Comparison of ENCODE assay signal across 14 cellular contexts in the genomic region with DNA sequence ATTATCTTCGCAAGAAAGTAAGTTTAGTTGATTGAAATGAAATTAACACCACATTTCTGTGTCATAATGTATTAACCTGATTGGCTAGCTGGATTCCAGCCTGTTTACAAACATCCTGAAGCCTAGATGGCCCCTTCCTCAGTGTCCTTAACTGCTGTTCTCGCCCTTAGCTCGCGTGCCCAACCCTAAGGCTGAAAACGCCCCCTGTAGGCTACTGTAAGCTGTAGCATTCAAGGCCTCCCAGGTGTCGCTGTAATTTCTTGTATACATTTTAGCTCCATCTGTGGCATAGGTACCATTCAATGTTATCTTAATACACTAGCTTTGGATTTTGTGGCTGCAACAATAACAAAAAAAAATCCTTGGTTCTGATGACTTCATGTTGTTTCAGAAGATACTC.
DNase-seq lines count a peak whose midpoint lies in the region; ATAC-seq and TF ChIP-seq lines count a peak whose summit lies in the region.
"Had no signal": no experiment of that assay in that cellular context is flagged by ENCODE, and none has a peak within 500 bp of the region (broad histone marks: within the 10 kb centered on the region; RNA-seq: fewer than 3 reads in every experiment).

No MANE protein-coding gene starts in this region.

- in situ Hi-C loops in HAP-1 (cut with MboI; ENCODE audit: low sequenced_read_pairs), result no loop called here
- in situ Hi-C loops in Panc1 (cut with HindIII; ENCODE audit: low pct_unique_long_range_greater_than_20kb, low sequenced_read_pairs), result no loop called here

- H3K4me3 ChIP-seq in HAP-1, result no peak overlapping the region
- no peak overlapping the region for H3K4me3 ChIP-seq in Panc1 (ENCODE audit: low read depth in 2 of 2, low read length in 2 of 2)
- no peak overlapping the region for H3K4me3 ChIP-seq in kidney epithelial cell (ENCODE audit: low read depth, low read length)
- H3K4me3 ChIP-seq in esophagus muscularis mucosa, result no peak overlapping the region
- no peak overlapping the region for H3K4me3 ChIP-seq in ovary
- H3K4me3 ChIP-seq: SJSA1, testis had no signal

- TF ChIP-seq EP300 in esophagus muscularis mucosa (IDR thresholded peaks at IDR 0.05), result no peak
- no peak for TF ChIP-seq EP300 in ovary (IDR thresholded peaks at IDR 0.05)

- H3K4me1 ChIP-seq in HAP-1 (no peaks in the 10 kb centered on the region), Panc1 (ENCODE audit: control insufficient read depth, insufficient read depth, low read length) (no peaks in the 10 kb centered on the region), esophagus muscularis mucosa (no peaks in the 10 kb centered on the region), ovary (ENCODE audit: insufficient read depth) (no peaks in the 10 kb centered on the region)
- H3K4me1 ChIP-seq: SJSA1, testis had no signal

- H3K9me3 ChIP-seq in HAP-1 (no peaks in the 10 kb centered on the region), Panc1 (ENCODE audit: control insufficient read depth, insufficient read depth, low read depth, low read length) (no peaks in the 10 kb centered on the region), esophagus muscularis mucosa (no peaks in the 10 kb centered on the region), ovary (no peaks in the 10 kb centered on the region)
- H3K9me3 ChIP-seq: neutrophil, testis had no signal

- CTCF ChIA-PET in Panc1 (lab: Charles Lee), result interaction anchor here (0.7 to 1.6 kb wide), 2 partner anchors 12 to 307 kb away, joined by 4 to 5 read pairs; no protein-coding TSS in a partner anchor

- intact Hi-C loops in Panc1 (cut with micrococcal nuclease; ENCODE audit: unreplicated experiment), result no loop called here
- intact Hi-C loops in esophagus muscularis mucosa (cut with DNase I), result no loop called here
- intact Hi-C loops in ovary (cut with DNase I), result no loop called here

- peak; percentile 74 for TF ChIP-seq CTCF in Panc1 (IDR thresholded peaks at IDR 0.05)
- TF ChIP-seq CTCF in kidney epithelial cell (IDR thresholded peaks at IDR 0.05; ENCODE audit: insufficient read depth, low read length, poor library complexity, severe bottlenecking), result peak; percentile 23
- no peak for TF ChIP-seq CTCF in esophagus muscularis mucosa (IDR thresholded peaks at IDR 0.05)
- TF ChIP-seq CTCF in ovary (IDR thresholded peaks at IDR 0.05), result no peak

- 86% methylated on average over 6 of the region's 6 CpGs for WGBS in esophagus muscularis mucosa
- WGBS in ovary, 3 donors, result 88 to 93% (median 91%) methylated on average over 6 of the region's 6 CpGs

- H3K36me3 ChIP-seq in HAP-1 (replicated peaks), result no peaks in the 10 kb centered on the region
- no peaks in the 10 kb centered on the region for H3K36me3 ChIP-seq in Panc1 (ENCODE audit: control insufficient read depth, insufficient read depth, low read length)
- no peaks in the 10 kb centered on the region for H3K36me3 ChIP-seq in kidney epithelial cell (ENCODE audit: control insufficient read depth, insufficient read depth, low read length)
- no peaks in the 10 kb centered on the region for H3K36me3 ChIP-seq in esophagus muscularis mucosa
- H3K36me3 ChIP-seq in ovary, result no peaks in the 10 kb centered on the region
- H3K36me3 ChIP-seq: neutrophil, SJSA1 had no signal

- ATAC-seq in Panc1 (no peak; the same call in 1 of the 2 replicates), HG02678 (IDR thresholded peaks at IDR 0.05; ENCODE audit: unreplicated experiment) (no peak), HG03521 (IDR thresholded peaks at IDR 0.05; ENCODE audit: unreplicated experiment) (no peak)
- ATAC-seq: effector memory CD8-positive, alpha-beta T cell had no signal

- TF ChIP-seq POLR2A in esophagus muscularis mucosa (IDR thresholded peaks at IDR 0.05; ENCODE audit: low read depth) (no peak), ovary (IDR thresholded peaks at IDR 0.05) (no peak)

- H3K27me3 ChIP-seq in HAP-1 (ENCODE audit: low read depth), result no peaks in the 10 kb centered on the region
- no peaks in the 10 kb centered on the region for H3K27me3 ChIP-seq in Panc1 (ENCODE audit: control insufficient read depth, insufficient read depth, low read length)
- H3K27me3 ChIP-seq in kidney epithelial cell (ENCODE audit: control insufficient read depth, insufficient read depth, low read length), result no peaks in the 10 kb centered on the region
- H3K27me3 ChIP-seq in esophagus muscularis mucosa, result no peaks in the 10 kb centered on the region
- no peaks in the 10 kb centered on the region for H3K27me3 ChIP-seq in ovary
- H3K27me3 ChIP-seq: neutrophil, SJSA1, testis had no signal

- POLR2A ChIA-PET in Panc1 (lab: Charles Lee), result no interaction called here

- DNase-seq in ELR (ENCODE audit: low read depth) (peak; percentile 10), HAP-1 (ENCODE audit: low spot score in 2 of 2) (peak; percentile 4 to 24), Panc1 (ENCODE audit: low read depth, low spot score) (no peak), kidney epithelial cell (ENCODE audit: low read depth) (no peak), esophagus muscularis mucosa (ENCODE audit: extremely low spot score) (no peak), ovary (no peak)
- DNase-seq: activated naive CD8-positive, alpha-beta T cell treated with anti-CD3 and anti-CD28 coated beads, Interleukin-2, amount 10 ng/mL, durations not matched to agents 7 days and 5 days; effector memory CD8-positive, alpha-beta T cell; NCI-H2081 treated with DMSO at 0.1 percent for 48 hours; testis had no signal

- no TSS peak for BruUV-seq in Panc1 (replicated peaks; lab: Mats Ljungman, UMichigan)

- H3K27ac ChIP-seq in Panc1 (ENCODE audit: low read length) (no peak overlapping the region), esophagus muscularis mucosa (replicated peaks in 1 of 4) (no peak overlapping the region), ovary (no peak overlapping the region)
- H3K27ac ChIP-seq: neutrophil, SJSA1, testis had no signal

Comparison
In these comparisons a context has a peak if more than half of its experiments do, and no peak if none do; other contexts are left out.
1. DNase-seq: peak in ELR (single experiment) and HAP-1 (2 of 2); none in Panc1 (single experiment), kidney epithelial cell (single experiment), esophagus muscularis mucosa (single experiment) and ovary (0 of 5).
2. CTCF ChIP-seq: peak in Panc1 (single experiment) and kidney epithelial cell (single experiment); none in esophagus muscularis mucosa (0 of 3) and ovary (0 of 3).